ENCODE assay signal across 1 cellular context in genomic region chr12:110091136-110091711, GRCh38.
A peak's percentile ranks its signal among the peaks of the same experiment; 100 is the strongest.
TF ChIP-seq lines count a peak whose summit lies in the region.

No MANE protein-coding gene starts in this region.

TF ChIP-seq in HepG2, 621 proteins besides CTCF, POLR2A, EP300 and RAD21 (continues in another document):
- TF ChIP-seq, protein P1, sequence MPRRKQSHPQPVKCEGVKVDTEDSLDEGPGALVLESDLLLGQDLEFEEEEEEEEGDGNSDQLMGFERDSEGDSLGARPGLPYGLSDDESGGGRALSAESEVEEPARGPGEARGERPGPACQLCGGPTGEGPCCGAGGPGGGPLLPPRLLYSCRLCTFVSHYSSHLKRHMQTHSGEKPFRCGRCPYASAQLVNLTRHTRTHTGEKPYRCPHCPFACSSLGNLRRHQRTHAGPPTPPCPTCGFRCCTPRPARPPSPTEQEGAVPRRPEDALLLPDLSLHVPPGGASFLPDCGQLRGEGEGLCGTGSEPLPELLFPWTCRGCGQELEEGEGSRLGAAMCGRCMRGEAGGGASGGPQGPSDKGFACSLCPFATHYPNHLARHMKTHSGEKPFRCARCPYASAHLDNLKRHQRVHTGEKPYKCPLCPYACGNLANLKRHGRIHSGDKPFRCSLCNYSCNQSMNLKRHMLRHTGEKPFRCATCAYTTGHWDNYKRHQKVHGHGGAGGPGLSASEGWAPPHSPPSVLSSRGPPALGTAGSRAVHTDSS (CRISPR knock-in tag; conservative IDR thresholded peaks at IDR 0.05) = no peak
- TF ChIP-seq ZBTB34 (CRISPR knock-in tag; IDR thresholded peaks at IDR 0.05) (no peak), ZNF180 (CRISPR knock-in tag; IDR thresholded peaks at IDR 0.05; ENCODE audit: borderline replicate concordance, low read depth) (no peak), ZNF740 (CRISPR knock-in tag; IDR thresholded peaks at IDR 0.05) (no peak), TGIF2 (CRISPR knock-in tag; IDR thresholded peaks at IDR 0.05) (no peak), NCOA1 (CRISPR knock-in tag; IDR thresholded peaks at IDR 0.05) (no peak; the same call in 1 of the 2 replicates), DDIT3 (CRISPR knock-in tag; IDR thresholded peaks at IDR 0.05) (no peak), SOX6 (IDR thresholded peaks at IDR 0.05) (no peak), SOX6 (CRISPR knock-in tag; IDR thresholded peaks at IDR 0.05) (peak; percentile 95), PITX1 (CRISPR knock-in tag; IDR thresholded peaks at IDR 0.05) (0 out of 2 replicates have a peak, but pooled peaks have one; percentile 21), NR1H2 (CRISPR knock-in tag; IDR thresholded peaks at IDR 0.05; ENCODE audit: borderline replicate concordance, low read depth) (no peak), ARID5B (CRISPR knock-in tag; IDR thresholded peaks at IDR 0.05) (peak; percentile 91), MEIS1 (CRISPR knock-in tag; IDR thresholded peaks at IDR 0.05; ENCODE audit: borderline replicate concordance) (no peak), NBN (conservative IDR thresholded peaks at IDR 0.05) (no peak), ZNF44 (CRISPR knock-in tag; IDR thresholded peaks at IDR 0.05) (no peak), ZNF264 (CRISPR knock-in tag; IDR thresholded peaks at IDR 0.05) (no peak), NFE2 (CRISPR knock-in tag; IDR thresholded peaks at IDR 0.05) (no peak), TERF1 (CRISPR knock-in tag; IDR thresholded peaks at IDR 0.05) (no peak), ZBTB7A (CRISPR knock-in tag; IDR thresholded peaks at IDR 0.05) (0 out of 2 replicates have a peak, but pooled peaks have one; percentile 34), E2F2 (CRISPR knock-in tag; IDR thresholded peaks at IDR 0.05; ENCODE audit: borderline replicate concordance) (no peak), SETDB1 (CRISPR knock-in tag; IDR thresholded peaks at IDR 0.05; ENCODE audit: borderline replicate concordance) (no peak), ZNF136 (CRISPR knock-in tag; IDR thresholded peaks at IDR 0.05; ENCODE audit: low read depth) (no peak)
- TF ChIP-seq, protein P2, sequence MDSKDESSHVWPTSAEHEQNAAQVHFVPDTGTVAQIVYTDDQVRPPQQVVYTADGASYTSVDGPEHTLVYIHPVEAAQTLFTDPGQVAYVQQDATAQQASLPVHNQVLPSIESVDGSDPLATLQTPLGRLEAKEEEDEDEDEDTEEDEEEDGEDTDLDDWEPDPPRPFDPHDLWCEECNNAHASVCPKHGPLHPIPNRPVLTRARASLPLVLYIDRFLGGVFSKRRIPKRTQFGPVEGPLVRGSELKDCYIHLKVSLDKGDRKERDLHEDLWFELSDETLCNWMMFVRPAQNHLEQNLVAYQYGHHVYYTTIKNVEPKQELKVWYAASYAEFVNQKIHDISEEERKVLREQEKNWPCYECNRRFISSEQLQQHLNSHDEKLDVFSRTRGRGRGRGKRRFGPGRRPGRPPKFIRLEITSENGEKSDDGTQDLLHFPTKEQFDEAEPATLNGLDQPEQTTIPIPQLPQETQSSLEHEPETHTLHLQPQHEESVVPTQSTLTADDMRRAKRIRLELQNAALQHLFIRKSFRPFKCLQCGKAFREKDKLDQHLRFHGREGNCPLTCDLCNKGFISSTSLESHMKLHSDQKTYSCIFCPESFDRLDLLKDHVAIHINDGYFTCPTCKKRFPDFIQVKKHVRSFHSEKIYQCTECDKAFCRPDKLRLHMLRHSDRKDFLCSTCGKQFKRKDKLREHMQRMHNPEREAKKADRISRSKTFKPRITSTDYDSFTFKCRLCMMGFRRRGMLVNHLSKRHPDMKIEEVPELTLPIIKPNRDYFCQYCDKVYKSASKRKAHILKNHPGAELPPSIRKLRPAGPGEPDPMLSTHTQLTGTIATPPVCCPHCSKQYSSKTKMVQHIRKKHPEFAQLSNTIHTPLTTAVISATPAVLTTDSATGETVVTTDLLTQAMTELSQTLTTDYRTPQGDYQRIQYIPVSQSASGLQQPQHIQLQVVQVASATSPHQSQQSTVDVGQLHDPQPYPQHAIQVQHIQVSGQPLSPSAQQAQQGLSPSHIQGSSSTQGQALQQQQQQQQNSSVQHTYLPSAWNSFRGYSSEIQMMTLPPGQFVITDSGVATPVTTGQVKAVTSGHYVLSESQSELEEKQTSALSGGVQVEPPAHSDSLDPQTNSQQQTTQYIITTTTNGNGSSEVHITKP (CRISPR knock-in tag; IDR thresholded peaks at IDR 0.05; ENCODE audit: low read depth) = peak; percentile 54; the same call in 1 of the 2 replicates
- TF ChIP-seq, protein P3, sequence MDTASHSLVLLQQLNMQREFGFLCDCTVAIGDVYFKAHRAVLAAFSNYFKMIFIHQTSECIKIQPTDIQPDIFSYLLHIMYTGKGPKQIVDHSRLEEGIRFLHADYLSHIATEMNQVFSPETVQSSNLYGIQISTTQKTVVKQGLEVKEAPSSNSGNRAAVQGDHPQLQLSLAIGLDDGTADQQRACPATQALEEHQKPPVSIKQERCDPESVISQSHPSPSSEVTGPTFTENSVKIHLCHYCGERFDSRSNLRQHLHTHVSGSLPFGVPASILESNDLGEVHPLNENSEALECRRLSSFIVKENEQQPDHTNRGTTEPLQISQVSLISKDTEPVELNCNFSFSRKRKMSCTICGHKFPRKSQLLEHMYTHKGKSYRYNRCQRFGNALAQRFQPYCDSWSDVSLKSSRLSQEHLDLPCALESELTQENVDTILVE (CRISPR knock-in tag; IDR thresholded peaks at IDR 0.05) = no peak
- TF ChIP-seq, protein P4, sequence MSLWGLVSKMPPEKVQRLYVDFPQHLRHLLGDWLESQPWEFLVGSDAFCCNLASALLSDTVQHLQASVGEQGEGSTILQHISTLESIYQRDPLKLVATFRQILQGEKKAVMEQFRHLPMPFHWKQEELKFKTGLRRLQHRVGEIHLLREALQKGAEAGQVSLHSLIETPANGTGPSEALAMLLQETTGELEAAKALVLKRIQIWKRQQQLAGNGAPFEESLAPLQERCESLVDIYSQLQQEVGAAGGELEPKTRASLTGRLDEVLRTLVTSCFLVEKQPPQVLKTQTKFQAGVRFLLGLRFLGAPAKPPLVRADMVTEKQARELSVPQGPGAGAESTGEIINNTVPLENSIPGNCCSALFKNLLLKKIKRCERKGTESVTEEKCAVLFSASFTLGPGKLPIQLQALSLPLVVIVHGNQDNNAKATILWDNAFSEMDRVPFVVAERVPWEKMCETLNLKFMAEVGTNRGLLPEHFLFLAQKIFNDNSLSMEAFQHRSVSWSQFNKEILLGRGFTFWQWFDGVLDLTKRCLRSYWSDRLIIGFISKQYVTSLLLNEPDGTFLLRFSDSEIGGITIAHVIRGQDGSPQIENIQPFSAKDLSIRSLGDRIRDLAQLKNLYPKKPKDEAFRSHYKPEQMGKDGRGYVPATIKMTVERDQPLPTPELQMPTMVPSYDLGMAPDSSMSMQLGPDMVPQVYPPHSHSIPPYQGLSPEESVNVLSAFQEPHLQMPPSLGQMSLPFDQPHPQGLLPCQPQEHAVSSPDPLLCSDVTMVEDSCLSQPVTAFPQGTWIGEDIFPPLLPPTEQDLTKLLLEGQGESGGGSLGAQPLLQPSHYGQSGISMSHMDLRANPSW (CRISPR knock-in tag; IDR thresholded peaks at IDR 0.05; ENCODE audit: borderline replicate concordance) = peak; percentile 97
- TF ChIP-seq, protein P5, sequence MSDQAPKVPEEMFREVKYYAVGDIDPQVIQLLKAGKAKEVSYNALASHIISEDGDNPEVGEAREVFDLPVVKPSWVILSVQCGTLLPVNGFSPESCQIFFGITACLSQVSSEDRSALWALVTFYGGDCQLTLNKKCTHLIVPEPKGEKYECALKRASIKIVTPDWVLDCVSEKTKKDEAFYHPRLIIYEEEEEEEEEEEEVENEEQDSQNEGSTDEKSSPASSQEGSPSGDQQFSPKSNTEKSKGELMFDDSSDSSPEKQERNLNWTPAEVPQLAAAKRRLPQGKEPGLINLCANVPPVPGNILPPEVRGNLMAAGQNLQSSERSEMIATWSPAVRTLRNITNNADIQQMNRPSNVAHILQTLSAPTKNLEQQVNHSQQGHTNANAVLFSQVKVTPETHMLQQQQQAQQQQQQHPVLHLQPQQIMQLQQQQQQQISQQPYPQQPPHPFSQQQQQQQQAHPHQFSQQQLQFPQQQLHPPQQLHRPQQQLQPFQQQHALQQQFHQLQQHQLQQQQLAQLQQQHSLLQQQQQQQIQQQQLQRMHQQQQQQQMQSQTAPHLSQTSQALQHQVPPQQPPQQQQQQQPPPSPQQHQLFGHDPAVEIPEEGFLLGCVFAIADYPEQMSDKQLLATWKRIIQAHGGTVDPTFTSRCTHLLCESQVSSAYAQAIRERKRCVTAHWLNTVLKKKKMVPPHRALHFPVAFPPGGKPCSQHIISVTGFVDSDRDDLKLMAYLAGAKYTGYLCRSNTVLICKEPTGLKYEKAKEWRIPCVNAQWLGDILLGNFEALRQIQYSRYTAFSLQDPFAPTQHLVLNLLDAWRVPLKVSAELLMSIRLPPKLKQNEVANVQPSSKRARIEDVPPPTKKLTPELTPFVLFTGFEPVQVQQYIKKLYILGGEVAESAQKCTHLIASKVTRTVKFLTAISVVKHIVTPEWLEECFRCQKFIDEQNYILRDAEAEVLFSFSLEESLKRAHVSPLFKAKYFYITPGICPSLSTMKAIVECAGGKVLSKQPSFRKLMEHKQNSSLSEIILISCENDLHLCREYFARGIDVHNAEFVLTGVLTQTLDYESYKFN (CRISPR knock-in tag; conservative IDR thresholded peaks at IDR 0.05) = peak; percentile 96
